In genomic region chr3:135216659-135217058, GRCh38 we compare ENCODE assay signal across 15 cellular contexts.
DNase-seq lines count a peak whose midpoint lies in the region; ATAC-seq and TF ChIP-seq lines count a peak whose summit lies in the region.
"Had no signal": no experiment of that assay in that cellular context is flagged by ENCODE, and none has a peak within 500 bp of the region (broad histone marks: within the 10 kb centered on the region; RNA-seq: fewer than 3 reads in every experiment).

No MANE protein-coding gene starts in this region.

- DNase-seq in H9 (no peak), NT2/D1 (ENCODE audit: low read depth, low spot score) (peak; percentile 65), gastrocnemius medialis (no peak), A172 (ENCODE audit: low spot score) (no peak), MCF 10A (ENCODE audit: unreplicated experiment) (no peak), PC-3 (no peak)
- DNase-seq: BE2C; CD4-positive, alpha-beta memory T cell; DMS79; GM23248 had no signal

- TF ChIP-seq POLR2A in gastrocnemius medialis (IDR thresholded peaks at IDR 0.05), result peak in 1 of 2 donors; percentile 22

- H2AFZ ChIP-seq in H9 (ENCODE audit: low read length) (no peak overlapping the region), PC-3 (ENCODE audit: low read length) (no peak overlapping the region)
- H2AFZ ChIP-seq: GM23248 had no signal

- H3K9me3 Mint-ChIP-seq in H9 (no peaks in the 10 kb centered on the region), MCF 10A (ENCODE audit: unreplicated experiment) (peaks cover 59% of the 10 kb centered on the region)

- H3T11ph ChIP-seq in H9 (ENCODE audit: low read length), result no peak overlapping the region

- H3K4me3 ChIP-seq in NT2/D1 (ENCODE audit: insufficient read length, low read depth), result no peak overlapping the region
- peak overlapping the region; percentile 1 for H3K4me3 ChIP-seq in iPS-15b (ENCODE audit: low read depth, low read length)
- no peak overlapping the region for H3K4me3 ChIP-seq in gastrocnemius medialis
- no peak overlapping the region for H3K4me3 ChIP-seq in PC-3 (ENCODE audit: low read length)
- H3K4me3 ChIP-seq: A549, GM23248, HAP-1, K562 had no signal

- H3K56ac ChIP-seq in H9 (ENCODE audit: insufficient read length, low read depth, low read length), result no peak overlapping the region

- H3K36me3 Mint-ChIP-seq in H9 (ENCODE audit: insufficient read depth in 1 of 3, low read depth in 3 of 3), result peaks cover 0 to 2% (median 0%) of the 10 kb centered on the region in 3 experiments; a peak in 1 of 7 replicates
- H3K36me3 Mint-ChIP-seq in MCF 10A (ENCODE audit: insufficient read depth, unreplicated experiment), result no peaks in the 10 kb centered on the region
- H3K36me3 Mint-ChIP-seq: CD4-positive, alpha-beta memory T cell had no signal

- H2BK5ac ChIP-seq in H9 (ENCODE audit: insufficient read length, low read length), result no peak overlapping the region

- H4K91ac ChIP-seq in H9 (ENCODE audit: insufficient read length, low read depth, low read length), result peak overlapping the region; percentile 42

- H3K23ac ChIP-seq in H9 (ENCODE audit: insufficient read length, low read depth, low read length), result no peak overlapping the region

- H3K4ac ChIP-seq in H9 (ENCODE audit: low read depth, low read length), result no peak overlapping the region

- CTCF ChIA-PET in MCF 10A (lab: Yijun Ruan, JAX), result no interaction called here
- CTCF ChIA-PET in PC-3 (lab: Charles Lee), result no interaction called here

- H2BK20ac ChIP-seq in H9 (ENCODE audit: low read depth, low read length, poor library complexity, severe bottlenecking), result no peak overlapping the region

- H3K9me3 ChIP-seq in H9 (ENCODE audit: control insufficient read depth, low read depth, low read length) (no peaks in the 10 kb centered on the region), NT2/D1 (ENCODE audit: insufficient read depth, low read length) (no peaks in the 10 kb centered on the region; the same call in 1 of the 2 replicates), iPS-15b (ENCODE audit: control insufficient read depth, insufficient read depth, low read length) (no peaks in the 10 kb centered on the region), gastrocnemius medialis (no peaks in the 10 kb centered on the region), PC-3 (ENCODE audit: low read length) (no peaks in the 10 kb centered on the region)
- H3K9me3 ChIP-seq: A549, BE2C, HAP-1 had no signal

- no CpG with 5 or more reads among the region's 3 CpGs for WGBS in H9 (ENCODE audit: extremely low coverage, insufficient read length, low lambda C conversion rate)

- intact Hi-C loops in gastrocnemius medialis (cut with DNase I; ENCODE audit: low total_unique reads), result loop anchor here (2.0 kb wide), 1 partner anchor 80 kb away; no protein-coding TSS in a partner anchor
- intact Hi-C loops in MCF 10A (cut with micrococcal nuclease), result no loop called here
- intact Hi-C loops in PC-3 (cut with micrococcal nuclease), result no loop called here

- H3K27ac Mint-ChIP-seq in H9 (peak overlapping the region in 1 of 3 experiments; percentile 47; a peak in 1 of 7 replicates), MCF 10A (ENCODE audit: low read depth, unreplicated experiment) (no peak overlapping the region)
- H3K27ac Mint-ChIP-seq: CD4-positive, alpha-beta memory T cell had no signal

- H3K23me2 ChIP-seq in H9 (ENCODE audit: insufficient read length, low read depth, low read length, poor library complexity, severe bottlenecking), result no peaks in the 10 kb centered on the region

- H3K14ac ChIP-seq in H9 (ENCODE audit: insufficient read depth, low read length), result no peak overlapping the region

- H2BK120ac ChIP-seq in H9 (ENCODE audit: low read depth, low read length, poor library complexity, severe bottlenecking), result no peak overlapping the region

- H3K4me1 Mint-ChIP-seq in H9 (peaks cover 66 to 67% of the 10 kb centered on the region in 2 experiments), MCF 10A (ENCODE audit: insufficient read depth, unreplicated experiment) (no peaks in the 10 kb centered on the region)
- H3K4me1 Mint-ChIP-seq: CD4-positive, alpha-beta memory T cell had no signal

- BruUV-seq in MCF 10A (replicated peaks; lab: Mats Ljungman, UMichigan), result no TSS peak
- BruUV-seq in PC-3 (replicated peaks; lab: Mats Ljungman, UMichigan), result no TSS peak

- H3K9ac ChIP-seq in H9 (ENCODE audit: extremely low read depth, insufficient read length, low read length), result no peak overlapping the region
- H3K9ac ChIP-seq in NT2/D1 (ENCODE audit: insufficient read length, low read depth), result no peak overlapping the region
- no peak overlapping the region for H3K9ac ChIP-seq in iPS-15b (ENCODE audit: low read depth, low read length)
- H3K9ac ChIP-seq in PC-3 (ENCODE audit: low read length), result no peak overlapping the region
- H3K9ac ChIP-seq: GM23248 had no signal

- no peak for ATAC-seq in gastrocnemius medialis
- ATAC-seq in PC-3, result no peak
- ATAC-seq: A549, K562 had no signal

- H3K36me3 ChIP-seq in NT2/D1 (ENCODE audit: insufficient read depth, insufficient read length, low read length) (no peaks in the 10 kb centered on the region), iPS-15b (ENCODE audit: control insufficient read depth, insufficient read depth, low read length) (no peaks in the 10 kb centered on the region), gastrocnemius medialis (no peaks in the 10 kb centered on the region), PC-3 (ENCODE audit: low read depth, low read length) (no peaks in the 10 kb centered on the region)
- H3K36me3 ChIP-seq: BE2C, HAP-1 had no signal

- H3K4me2 ChIP-seq in H9 (ENCODE audit: insufficient read depth, insufficient read length, low read length), result peak overlapping the region; percentile 19
- H3K4me2 ChIP-seq in PC-3 (ENCODE audit: low read length), result no peak overlapping the region
- H3K4me2 ChIP-seq: A549 had no signal

- H3K4me1 ChIP-seq in H9 (ENCODE audit: insufficient read depth, low read length) (peaks cover 19% of the 10 kb centered on the region; the same call in 1 of the 2 replicates), NT2/D1 (ENCODE audit: insufficient read depth, insufficient read length) (peaks cover 13% of the 10 kb centered on the region), iPS-15b (ENCODE audit: control insufficient read depth, insufficient read depth, low read length) (peaks cover 17% of the 10 kb centered on the region), gastrocnemius medialis (peaks cover 42 to 49% of the 10 kb centered on the region in 2 donors), PC-3 (ENCODE audit: insufficient read depth, low read length) (no peaks in the 10 kb centered on the region)
- H3K4me1 ChIP-seq: A549, BE2C, HAP-1 had no signal

- no peaks in the 10 kb centered on the region for H3K79me1 ChIP-seq in H9 (ENCODE audit: insufficient read depth, low read depth, low read length, poor library complexity, severe bottlenecking)

- H4K20me1 ChIP-seq in H9 (ENCODE audit: control insufficient read depth, insufficient read depth, insufficient read length) (no peaks in the 10 kb centered on the region), PC-3 (ENCODE audit: low read length) (no peaks in the 10 kb centered on the region)

- no peak overlapping the region for H3K4me3 Mint-ChIP-seq in H9
- H3K4me3 Mint-ChIP-seq in MCF 10A (ENCODE audit: unreplicated experiment), result no peak overlapping the region
- H3K4me3 Mint-ChIP-seq: CD4-positive, alpha-beta memory T cell had no signal

- H4K5ac ChIP-seq in H9 (ENCODE audit: insufficient read length, low read depth, low read length), result peak overlapping the region; percentile 73

- H3K27me3 ChIP-seq in H9 (ENCODE audit: insufficient read depth, low read length), result no peaks in the 10 kb centered on the region
- H3K27me3 ChIP-seq in NT2/D1 (ENCODE audit: insufficient read depth, insufficient read length), result no peaks in the 10 kb centered on the region
- H3K27me3 ChIP-seq in iPS-15b (ENCODE audit: control insufficient read depth, insufficient read depth, low read length), result no peaks in the 10 kb centered on the region
- no peaks in the 10 kb centered on the region for H3K27me3 ChIP-seq in gastrocnemius medialis
- H3K27me3 ChIP-seq in PC-3 (ENCODE audit: low read length), result no peaks in the 10 kb centered on the region
- H3K27me3 ChIP-seq: BE2C had no signal

- peaks cover 2% of the 10 kb centered on the region; the same call in 1 of the 2 replicates for H3K27me3 Mint-ChIP-seq in H9 (ENCODE audit: low read depth)
- no peaks in the 10 kb centered on the region for H3K27me3 Mint-ChIP-seq in MCF 10A (ENCODE audit: insufficient read depth, unreplicated experiment)

- POLR2A ChIA-PET in MCF 10A (lab: Yijun Ruan, JAX) (no interaction called here), PC-3 (lab: Charles Lee; ENCODE audit: unreplicated experiment) (no interaction called here)

- H3K79me2 ChIP-seq in H9 (ENCODE audit: insufficient read depth, low read length) (no peaks in the 10 kb centered on the region), PC-3 (ENCODE audit: low read length) (no peaks in the 10 kb centered on the region)

- no peak overlapping the region for H2BK12ac ChIP-seq in H9 (ENCODE audit: insufficient read length, low read depth, low read length)

- no peak overlapping the region for H2BK15ac ChIP-seq in H9 (ENCODE audit: low read depth, low read length)

- H3K27ac ChIP-seq in H9 (ENCODE audit: insufficient read length, low read depth, low read length), result peak overlapping the region; percentile 8
- peak overlapping the region; percentile 84 to 95 (median 90) for H3K27ac ChIP-seq in gastrocnemius medialis
- H3K27ac ChIP-seq in PC-3 (ENCODE audit: low read length), result no peak overlapping the region
- H3K27ac ChIP-seq: A549, C4-2B, GM23248 had no signal

- no peaks in the 10 kb centered on the region for H3F3A ChIP-seq in PC-3 (ENCODE audit: low read length, unreplicated experiment)

- H2AK5ac ChIP-seq in H9 (ENCODE audit: insufficient read length, low read length), result no peak overlapping the region

- no peaks in the 10 kb centered on the region for H3K9me2 ChIP-seq in PC-3 (replicated peaks; ENCODE audit: low read length)

- TF ChIP-seq CTCF in H9 (conservative IDR thresholded peaks at IDR 0.05), result no peak
- TF ChIP-seq CTCF in gastrocnemius medialis (IDR thresholded peaks at IDR 0.05 in 4 of 5, conservative IDR thresholded peaks at IDR 0.05 in 1 of 5), result no peak
- no peak for TF ChIP-seq CTCF in MCF 10A (IDR thresholded peaks at IDR 0.05; ENCODE audit: unreplicated experiment)
- TF ChIP-seq CTCF in PC-3 (conservative IDR thresholded peaks at IDR 0.05; ENCODE audit: low read depth, low read length), result no peak

- no peak overlapping the region for H4K8ac ChIP-seq in H9 (replicated peaks; ENCODE audit: insufficient read length, low read depth, low read length)

- H3K18ac ChIP-seq in H9 (ENCODE audit: insufficient read length, low read depth, low read length), result peak overlapping the region; percentile 94

- in situ Hi-C loops in gastrocnemius medialis (cut with MboI; ENCODE audit: low sequenced_read_pairs in 4 of 4), result no loop called here
